In genomic region chr3:196232154-196232881, GRCh38 we compare ENCODE assay signal across 21 cellular contexts. TPM values are rescaled to one million over a fixed set of nuclear protein-coding genes. Genes with fewer than 3 reads are reported as not detected.
DNase-seq lines count a peak whose midpoint lies in the region; ATAC-seq and TF ChIP-seq lines count a peak whose summit lies in the region.
"Had no signal": no experiment of that assay in that cellular context is flagged by ENCODE, and none has a peak within 500 bp of the region (broad histone marks: within the 10 kb centered on the region; RNA-seq: fewer than 3 reads in every experiment).

No MANE protein-coding gene starts in this region.

- ATAC-seq in activated CD8-positive, alpha-beta T cell treated with anti-CD3 and anti-CD28 coated beads for 36 hours, result peak; percentile 53
- ATAC-seq in activated CD8-positive, alpha-beta T cell treated with anti-CD3 and anti-CD28 coated beads, Interleukin-2, amount 10 ng/mL, durations not matched to agents 7 days and 5 days, result no peak
- ATAC-seq in HG02623 (IDR thresholded peaks at IDR 0.05; ENCODE audit: unreplicated experiment) (peak; percentile 51), T-cell (replicated peaks in 1 of 4) (no peak)
- ATAC-seq: left cardiac atrium had no signal

- H3K27ac Mint-ChIP-seq in activated CD8-positive, alpha-beta T cell treated with anti-CD3 and anti-CD28 coated beads for 36 hours, result no peak overlapping the region
- no peak overlapping the region for H3K27ac Mint-ChIP-seq in activated CD8-positive, alpha-beta T cell treated with anti-CD3 and anti-CD28 coated beads, Interleukin-2, amount 10 ng/mL, durations not matched to agents 7 days and 5 days
- peak overlapping the region; percentile 42 for H3K27ac Mint-ChIP-seq in activated T-helper 2 cell treated with anti-CD3 and anti-CD28 coated beads, Interferon-gamma antibody, Interleukin-2, Interleukin-4, amounts not matched to agents 10 μg/mL and 5 μg/mL and 100 μg/mL, durations not matched to agents 14 hours and 24 hours and 36 hours
- H3K27ac Mint-ChIP-seq in stimulated activated naive CD8-positive, alpha-beta T cell treated with anti-CD3 and anti-CD28 coated beads, Interleukin-15, Interleukin-2, amounts not matched to agents 100 ng/mL and 50 ng/mL, for 24 hours, result peak overlapping the region; percentile 66
- no peak overlapping the region for H3K27ac Mint-ChIP-seq in T-cell

- no peaks in the 10 kb centered on the region for H3K27me3 Mint-ChIP-seq in activated CD8-positive, alpha-beta T cell treated with anti-CD3 and anti-CD28 coated beads for 36 hours
- H3K27me3 Mint-ChIP-seq in activated CD8-positive, alpha-beta T cell treated with anti-CD3 and anti-CD28 coated beads, Interleukin-2, amount 10 ng/mL, durations not matched to agents 7 days and 5 days (ENCODE audit: low read depth), result no peaks in the 10 kb centered on the region
- no peaks in the 10 kb centered on the region for H3K27me3 Mint-ChIP-seq in activated T-helper 2 cell treated with anti-CD3 and anti-CD28 coated beads, Interferon-gamma antibody, Interleukin-2, Interleukin-4, amounts not matched to agents 10 μg/mL and 5 μg/mL and 100 μg/mL, durations not matched to agents 14 hours and 24 hours and 36 hours (ENCODE audit: low read depth)
- H3K27me3 Mint-ChIP-seq in stimulated activated naive CD8-positive, alpha-beta T cell treated with anti-CD3 and anti-CD28 coated beads, Interleukin-15, Interleukin-2, amounts not matched to agents 100 ng/mL and 50 ng/mL, for 24 hours, result no peaks in the 10 kb centered on the region
- peaks cover 0 to 3% of the 10 kb centered on the region in 2 donors for H3K27me3 Mint-ChIP-seq in T-cell

- no peak for TF ChIP-seq CTCF in activated CD8-positive, alpha-beta T cell treated with anti-CD3 and anti-CD28 coated beads for 36 hours (IDR thresholded peaks at IDR 0.05)

- peaks cover 2% of the 10 kb centered on the region for H3K36me3 Mint-ChIP-seq in activated CD8-positive, alpha-beta T cell treated with anti-CD3 and anti-CD28 coated beads for 36 hours (ENCODE audit: low read depth)
- H3K36me3 Mint-ChIP-seq in activated CD8-positive, alpha-beta T cell treated with anti-CD3 and anti-CD28 coated beads, Interleukin-2, amount 10 ng/mL, durations not matched to agents 7 days and 5 days (ENCODE audit: low read depth), result peaks cover 13% of the 10 kb centered on the region
- H3K36me3 Mint-ChIP-seq in activated T-helper 2 cell treated with anti-CD3 and anti-CD28 coated beads, Interferon-gamma antibody, Interleukin-2, Interleukin-4, amounts not matched to agents 10 μg/mL and 5 μg/mL and 100 μg/mL, durations not matched to agents 14 hours and 24 hours and 36 hours (ENCODE audit: low read depth), result peaks cover 23% of the 10 kb centered on the region
- H3K36me3 Mint-ChIP-seq in stimulated activated naive CD8-positive, alpha-beta T cell treated with anti-CD3 and anti-CD28 coated beads, Interleukin-15, Interleukin-2, amounts not matched to agents 100 ng/mL and 50 ng/mL, for 24 hours (ENCODE audit: low read depth), result peaks cover 8% of the 10 kb centered on the region
- peaks cover 7% of the 10 kb centered on the region for H3K36me3 Mint-ChIP-seq in T-cell

- H3K4me3 Mint-ChIP-seq in activated CD8-positive, alpha-beta T cell treated with anti-CD3 and anti-CD28 coated beads for 36 hours, result no peak overlapping the region
- H3K4me3 Mint-ChIP-seq in activated CD8-positive, alpha-beta T cell treated with anti-CD3 and anti-CD28 coated beads, Interleukin-2, amount 10 ng/mL, durations not matched to agents 7 days and 5 days, result no peak overlapping the region
- H3K4me3 Mint-ChIP-seq in activated T-helper 2 cell treated with anti-CD3 and anti-CD28 coated beads, Interferon-gamma antibody, Interleukin-2, Interleukin-4, amounts not matched to agents 10 μg/mL and 5 μg/mL and 100 μg/mL, durations not matched to agents 14 hours and 24 hours and 36 hours (ENCODE audit: low read depth), result no peak overlapping the region
- H3K4me3 Mint-ChIP-seq in stimulated activated naive CD8-positive, alpha-beta T cell treated with anti-CD3 and anti-CD28 coated beads, Interleukin-15, Interleukin-2, amounts not matched to agents 100 ng/mL and 50 ng/mL, for 24 hours, result no peak overlapping the region
- no peak overlapping the region for H3K4me3 Mint-ChIP-seq in T-cell

- POLR2A ChIA-PET in activated CD8-positive, alpha-beta T cell treated with anti-CD3 and anti-CD28 coated beads for 36 hours (lab: Charles Lee), result no interaction called here
- POLR2A ChIA-PET in activated CD8-positive, alpha-beta T cell treated with anti-CD3 and anti-CD28 coated beads, Interleukin-2, amount 10 ng/mL, durations not matched to agents 7 days and 5 days (lab: Charles Lee), result no interaction called here
- POLR2A ChIA-PET in T-cell (lab: Charles Lee), result no interaction called here

- CTCF ChIA-PET in activated CD8-positive, alpha-beta T cell treated with anti-CD3 and anti-CD28 coated beads for 36 hours (lab: Charles Lee), result interaction anchor here (0.9 kb wide), 1 partner anchor 13 kb away, joined by 3 read pairs; no protein-coding TSS in a partner anchor
- CTCF ChIA-PET in activated CD8-positive, alpha-beta T cell treated with anti-CD3 and anti-CD28 coated beads, Interleukin-2, amount 10 ng/mL, durations not matched to agents 7 days and 5 days (lab: Charles Lee), result no interaction called here
- CTCF ChIA-PET in T-cell (lab: Charles Lee), result no interaction called here

- no peaks in the 10 kb centered on the region for H3K9me3 Mint-ChIP-seq in activated CD8-positive, alpha-beta T cell treated with anti-CD3 and anti-CD28 coated beads for 36 hours
- no peaks in the 10 kb centered on the region for H3K9me3 Mint-ChIP-seq in activated CD8-positive, alpha-beta T cell treated with anti-CD3 and anti-CD28 coated beads, Interleukin-2, amount 10 ng/mL, durations not matched to agents 7 days and 5 days (ENCODE audit: insufficient read depth)
- H3K9me3 Mint-ChIP-seq in activated T-helper 2 cell treated with anti-CD3 and anti-CD28 coated beads, Interferon-gamma antibody, Interleukin-2, Interleukin-4, amounts not matched to agents 10 μg/mL and 5 μg/mL and 100 μg/mL, durations not matched to agents 14 hours and 24 hours and 36 hours, result no peaks in the 10 kb centered on the region
- H3K9me3 Mint-ChIP-seq in stimulated activated naive CD8-positive, alpha-beta T cell treated with anti-CD3 and anti-CD28 coated beads, Interleukin-15, Interleukin-2, amounts not matched to agents 100 ng/mL and 50 ng/mL, for 24 hours, result no peaks in the 10 kb centered on the region
- H3K9me3 Mint-ChIP-seq in T-cell, result no peaks in the 10 kb centered on the region

- peaks cover 14% of the 10 kb centered on the region for H3K4me1 Mint-ChIP-seq in activated CD8-positive, alpha-beta T cell treated with anti-CD3 and anti-CD28 coated beads for 36 hours (ENCODE audit: low read depth)
- H3K4me1 Mint-ChIP-seq in activated CD8-positive, alpha-beta T cell treated with anti-CD3 and anti-CD28 coated beads, Interleukin-2, amount 10 ng/mL, durations not matched to agents 7 days and 5 days (ENCODE audit: low read depth), result peaks cover 6% of the 10 kb centered on the region
- peaks cover 12% of the 10 kb centered on the region for H3K4me1 Mint-ChIP-seq in activated T-helper 2 cell treated with anti-CD3 and anti-CD28 coated beads, Interferon-gamma antibody, Interleukin-2, Interleukin-4, amounts not matched to agents 10 μg/mL and 5 μg/mL and 100 μg/mL, durations not matched to agents 14 hours and 24 hours and 36 hours (ENCODE audit: low read depth)
- peaks cover 22% of the 10 kb centered on the region for H3K4me1 Mint-ChIP-seq in stimulated activated naive CD8-positive, alpha-beta T cell treated with anti-CD3 and anti-CD28 coated beads, Interleukin-15, Interleukin-2, amounts not matched to agents 100 ng/mL and 50 ng/mL, for 24 hours (ENCODE audit: low read depth)
- peaks cover 2 to 5% (median 4%) of the 10 kb centered on the region in 3 donors for H3K4me1 Mint-ChIP-seq in T-cell

- no peak for DNase-seq in activated CD8-positive, alpha-beta T cell treated with anti-CD3 and anti-CD28 coated beads for 36 hours
- no peak for DNase-seq in activated CD8-positive, alpha-beta T cell treated with anti-CD3 and anti-CD28 coated beads, Interleukin-2, amount 10 ng/mL, durations not matched to agents 7 days and 5 days
- no peak for DNase-seq in activated T-helper 2 cell treated with anti-CD3 and anti-CD28 coated beads, Interferon-gamma antibody, Interleukin-2, Interleukin-4, amounts not matched to agents 10 μg/mL and 5 μg/mL and 100 μg/mL, durations not matched to agents 14 hours and 24 hours and 36 hours (ENCODE audit: low spot score)
- DNase-seq in T-cell, result no peak
- no peak for DNase-seq in T1000 (lab: John Stamatoyannopoulos, UW)
- no peak for DNase-seq in NCI-H2107 treated with DMSO at 0.1 percent for 48 hours (lab: John Stamatoyannopoulos, UW; ENCODE audit: unreplicated experiment)
- DNase-seq: activated gamma-delta T cell; COR-L47; HCEC 1CT; hippocampal formation; left cardiac atrium; MM.1S; NCI-H2107; retina; stimulated activated CD4-positive, alpha-beta T cell treated with anti-CD3 and anti-CD28 coated beads, Interleukin-1b, Interleukin-23, amount 100 ng/mL, for 48 hours; stimulated activated CD8-positive, alpha-beta memory T cell treated with anti-CD3 and anti-CD28 coated beads, Interleukin-4, amount 100 ng/mL, for 48 hours; upper lobe of left lung had no signal

- intact Hi-C loops in activated CD8-positive, alpha-beta T cell treated with anti-CD3 and anti-CD28 coated beads for 36 hours (cut with micrococcal nuclease), result no loop called here
- intact Hi-C loops in activated T-helper 2 cell treated with anti-CD3 and anti-CD28 coated beads, Interferon-gamma antibody, Interleukin-2, Interleukin-4, amounts not matched to agents 10 μg/mL and 5 μg/mL and 100 μg/mL, durations not matched to agents 14 hours and 24 hours and 36 hours (cut with micrococcal nuclease), result no loop called here

RNA-seq across cellular contexts. Expression of gene SLC51A, which starts 16.0 kb away (rescaled TPM):
- not detected for total RNA-seq in activated CD8-positive, alpha-beta T cell treated with anti-CD3 and anti-CD28 coated beads for 36 hours
- not detected for total RNA-seq in activated CD8-positive, alpha-beta T cell treated with anti-CD3 and anti-CD28 coated beads, Interleukin-2, amount 10 ng/mL, durations not matched to agents 7 days and 5 days
- not detected in 2 replicates for total RNA-seq in activated T-helper 2 cell treated with anti-CD3 and anti-CD28 coated beads, Interferon-gamma antibody, Interleukin-2, Interleukin-4, amounts not matched to agents 10 μg/mL and 5 μg/mL and 100 μg/mL, durations not matched to agents 14 hours and 24 hours and 36 hours
- not detected for total RNA-seq in T-cell
- total RNA-seq: A673, fibroblast of lung had no signal

RNA-seq across cellular contexts. Expression of gene ZDHHC19, which starts 21.1 kb away (rescaled TPM):
- total RNA-seq in activated CD8-positive, alpha-beta T cell treated with anti-CD3 and anti-CD28 coated beads for 36 hours, result not detected
- not detected for total RNA-seq in activated CD8-positive, alpha-beta T cell treated with anti-CD3 and anti-CD28 coated beads, Interleukin-2, amount 10 ng/mL, durations not matched to agents 7 days and 5 days
- not detected in 2 replicates for total RNA-seq in activated T-helper 2 cell treated with anti-CD3 and anti-CD28 coated beads, Interferon-gamma antibody, Interleukin-2, Interleukin-4, amounts not matched to agents 10 μg/mL and 5 μg/mL and 100 μg/mL, durations not matched to agents 14 hours and 24 hours and 36 hours
- under 1 TPM in 2 of 5 donors, not detected in 3; 0.49 to 0.54 TPM for total RNA-seq in T-cell
- total RNA-seq: A673, fibroblast of lung, left cardiac atrium had no signal

RNA-seq across cellular contexts. Expression of gene PCYT1A, which starts 55.2 kb away (rescaled TPM):
- total RNA-seq in activated CD8-positive, alpha-beta T cell treated with anti-CD3 and anti-CD28 coated beads for 36 hours, result 10 to 100 TPM; 31.0 to 33.7 TPM
- 10 to 100 TPM; 53.2 to 57.3 TPM for total RNA-seq in activated CD8-positive, alpha-beta T cell treated with anti-CD3 and anti-CD28 coated beads, Interleukin-2, amount 10 ng/mL, durations not matched to agents 7 days and 5 days
- 49.2 and 53.7 TPM in 2 replicates for total RNA-seq in activated T-helper 2 cell treated with anti-CD3 and anti-CD28 coated beads, Interferon-gamma antibody, Interleukin-2, Interleukin-4, amounts not matched to agents 10 μg/mL and 5 μg/mL and 100 μg/mL, durations not matched to agents 14 hours and 24 hours and 36 hours
- 10 to 100 TPM; 61.1 to 87.9 (median 64.1) TPM for total RNA-seq in T-cell

Comparison
In these comparisons a context has a peak if more than half of its experiments do, and no peak if none do; other contexts are left out.
1. ATAC-seq: peak in activated CD8-positive, alpha-beta T cell treated with anti-CD3 and anti-CD28 coated beads for 36 hours (single experiment) and HG02623 (single experiment); none in activated CD8-positive, alpha-beta T cell treated with anti-CD3 and anti-CD28 coated beads, Interleukin-2, amount 10 ng/mL, durations not matched to agents 7 days and 5 days (single experiment) and T-cell (0 of 4).
2. H3K27ac Mint-ChIP-seq: peak in activated T-helper 2 cell treated with anti-CD3 and anti-CD28 coated beads, Interferon-gamma antibody, Interleukin-2, Interleukin-4, amounts not matched to agents 10 μg/mL and 5 μg/mL and 100 μg/mL, durations not matched to agents 14 hours and 24 hours and 36 hours (single experiment) and stimulated activated naive CD8-positive, alpha-beta T cell treated with anti-CD3 and anti-CD28 coated beads, Interleukin-15, Interleukin-2, amounts not matched to agents 100 ng/mL and 50 ng/mL, for 24 hours (single experiment); none in activated CD8-positive, alpha-beta T cell treated with anti-CD3 and anti-CD28 coated beads for 36 hours (single experiment), activated CD8-positive, alpha-beta T cell treated with anti-CD3 and anti-CD28 coated beads, Interleukin-2, amount 10 ng/mL, durations not matched to agents 7 days and 5 days (single experiment) and T-cell (0 of 2).